ENCODE assay signal across 15 cellular contexts in the genomic region with DNA sequence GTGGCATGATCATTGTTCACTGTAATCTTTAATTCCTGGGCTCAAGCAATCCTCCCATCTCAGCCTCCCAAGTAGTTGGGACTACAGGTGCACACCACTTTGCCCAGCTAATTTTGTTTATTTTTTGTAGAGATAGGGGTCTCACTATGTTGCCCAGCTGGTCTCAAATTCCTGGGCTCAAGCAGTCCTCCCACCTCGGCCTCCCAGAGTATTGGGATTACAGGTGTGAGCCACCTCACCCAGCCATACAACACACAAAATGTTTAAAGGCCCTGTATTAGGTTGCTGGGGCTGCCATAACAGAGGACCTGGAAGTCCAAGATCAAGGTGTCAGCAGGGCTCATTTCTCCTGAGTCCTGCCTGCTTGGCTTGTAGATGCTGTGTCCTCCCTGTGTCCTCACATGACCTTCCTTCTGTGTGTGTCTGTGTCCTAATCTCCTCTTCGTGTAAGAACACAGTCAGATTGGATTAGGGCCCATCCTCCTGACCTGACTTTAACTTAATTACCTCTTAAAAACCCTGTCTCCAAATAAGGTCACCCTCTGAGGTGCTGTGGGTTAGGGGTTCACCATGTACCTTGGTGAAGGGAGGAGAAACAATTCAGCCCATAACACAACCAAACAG. TPM values are rescaled to one million over a fixed set of nuclear protein-coding genes. Genes with fewer than 3 reads are reported as not detected.
DNase-seq lines count a peak whose midpoint lies in the region; ATAC-seq and TF ChIP-seq lines count a peak whose summit lies in the region.
"Had no signal": no experiment of that assay in that cellular context is flagged by ENCODE, and none has a peak within 500 bp of the region (broad histone marks: within the 10 kb centered on the region; RNA-seq: fewer than 3 reads in every experiment).

No MANE protein-coding gene starts in this region.

- DNase-seq in MM.1S (no peak), WERI-Rb-1 (peak; percentile 81), left ventricle myocardium superior (no peak), thoracic aorta (ENCODE audit: low spot score) (no peak), T1000 (lab: John Stamatoyannopoulos, UW) (no peak)
- DNase-seq: ACHN; CD4-positive, CD25-positive, alpha-beta regulatory T cell; DMS79; KBM-7; NCI-H1092; NCI-H1694; NCI-H774 had no signal

- no peak overlapping the region; the same call in 1 of the 2 replicates for H3K27ac ChIP-seq in MM.1S (ENCODE audit: low read length)
- no peak overlapping the region for H3K27ac ChIP-seq in WERI-Rb-1
- peak overlapping the region; percentile 44 to 56 for H3K27ac ChIP-seq in thoracic aorta
- H3K27ac ChIP-seq: SJSA1 had no signal

- intact Hi-C loops in left ventricle myocardium superior (cut with micrococcal nuclease) = no loop called here

- ATAC-seq in left ventricle myocardium superior (peak; percentile 35), thoracic aorta (ENCODE audit: insufficient number of reproducible peaks, low FRiP score, low read depth) (no peak), HG03457 (IDR thresholded peaks at IDR 0.05; ENCODE audit: unreplicated experiment) (no peak), GM19324 (IDR thresholded peaks at IDR 0.05; ENCODE audit: low FRiP score, unreplicated experiment) (no peak)

- H3K4me1 ChIP-seq in MM.1S (ENCODE audit: low read length) = peaks cover 56% of the 10 kb centered on the region
- H3K4me1 ChIP-seq in thoracic aorta (ENCODE audit: control insufficient read depth in 1 of 2, low read depth in 2 of 2) = peaks cover 0 to 52% of the 10 kb centered on the region in 2 donors

- H4K20me1 ChIP-seq in MM.1S (ENCODE audit: insufficient read depth, low read length) = peaks cover 5% of the 10 kb centered on the region; the same call in 1 of the 2 replicates

- H3K4me3 ChIP-seq in MM.1S (ENCODE audit: low read length) = no peak overlapping the region
- H3K4me3 ChIP-seq in WERI-Rb-1 (ENCODE audit: low read depth, low read length) = no peak overlapping the region
- H3K4me3 ChIP-seq in thoracic aorta = peak overlapping the region; percentile 2
- H3K4me3 ChIP-seq: SJSA1 had no signal

- H3K9me3 ChIP-seq in MM.1S (replicated peaks; ENCODE audit: insufficient read depth, low read length) (no peaks in the 10 kb centered on the region), WERI-Rb-1 (ENCODE audit: severe bottlenecking) (no peaks in the 10 kb centered on the region), thoracic aorta (no peaks in the 10 kb centered on the region)
- H3K9me3 ChIP-seq: SJSA1 had no signal

- H3K36me3 ChIP-seq in MM.1S (replicated peaks; ENCODE audit: insufficient read depth, low read length) (peaks cover 17% of the 10 kb centered on the region; the same call in 1 of the 2 replicates), WERI-Rb-1 (no peaks in the 10 kb centered on the region), thoracic aorta (no peaks in the 10 kb centered on the region)
- H3K36me3 ChIP-seq: SJSA1 had no signal

- H2AFZ ChIP-seq in MM.1S (ENCODE audit: low read length) = no peak overlapping the region

- no peaks in the 10 kb centered on the region for H3K27me3 ChIP-seq in MM.1S (replicated peaks; ENCODE audit: insufficient read depth, low read length)
- peaks cover 31% of the 10 kb centered on the region for H3K27me3 ChIP-seq in WERI-Rb-1 (ENCODE audit: insufficient read depth, low read depth, severe bottlenecking)
- no peaks in the 10 kb centered on the region for H3K27me3 ChIP-seq in thoracic aorta (replicated peaks; ENCODE audit: insufficient read depth)

- peaks cover 100% of the 10 kb centered on the region for H3K79me2 ChIP-seq in MM.1S (ENCODE audit: low read length)

- peaks cover 15% of the 10 kb centered on the region for H3F3A ChIP-seq in MM.1S (ENCODE audit: insufficient read depth, low read length)

- H3K4me2 ChIP-seq in MM.1S (ENCODE audit: low read depth, low read length) = peak overlapping the region; percentile 96; the same call in 1 of the 2 replicates

- H3K9ac ChIP-seq in MM.1S (ENCODE audit: low read length) = peak overlapping the region; percentile 98; the same call in 1 of the 2 replicates

- no peak for TF ChIP-seq CTCF in MM.1S (IDR thresholded peaks at IDR 0.05; ENCODE audit: low read length)
- no peak for TF ChIP-seq CTCF in WERI-Rb-1 (IDR thresholded peaks at IDR 0.05; ENCODE audit: low read depth, low read length)
- no peak for TF ChIP-seq CTCF in thoracic aorta (IDR thresholded peaks at IDR 0.05)

- no peaks in the 10 kb centered on the region for H3K9me2 ChIP-seq in MM.1S (replicated peaks; ENCODE audit: insufficient read depth, low read length)

RNA-seq across cellular contexts. Expression of a gene that starts 5.4 kb away (rescaled TPM):
- total RNA-seq in left ventricle myocardium superior = 22.1 TPM
- 1 to 10 TPM; 3.2 to 3.5 TPM for total RNA-seq in thoracic aorta
- total RNA-seq: CD4-positive, CD25-positive, alpha-beta regulatory T cell; SJSA1 had no signal

Comparison
In these comparisons a context has a peak if more than half of its experiments do, and no peak if none do; other contexts are left out.
1. H3K27ac ChIP-seq: peak in thoracic aorta (2 of 2); none in MM.1S (single experiment) and WERI-Rb-1 (single experiment).